Comparison of ENCODE assay signal across 16 cellular contexts in genomic region chr1:96387785-96388184, GRCh38.
"Had no signal": no experiment of that assay in that cellular context is flagged by ENCODE, and none has a peak within 500 bp of the region (broad histone marks: within the 10 kb centered on the region; RNA-seq: fewer than 3 reads in every experiment).

No MANE protein-coding gene starts in this region.

- DNase-seq: activated CD4-positive, alpha-beta T cell treated with anti-CD3 and anti-CD28 coated beads, Interleukin-2, amount 50 U/mL, for 4 hours; activated CD4-positive, CD25-positive, alpha-beta regulatory T cell treated with anti-CD3 and anti-CD28 coated beads, Interleukin-2, amount 50 U/mL, for 72 hours; activated naive CD4-positive, alpha-beta T cell treated with anti-CD3 and anti-CD28 coated beads for 36 hours; activated naive CD8-positive, alpha-beta T cell treated with anti-CD3 and anti-CD28 coated beads, Interleukin-2, amount 50 U/mL, for 24 hours; activated T-cell treated with anti-CD3 and anti-CD28 coated beads, Interleukin-2, amount 50 U/mL, for 1 hour; esophagus squamous epithelium; foreskin melanocyte; kidney glomerular epithelial cell; psoas muscle; right lobe of liver; stomach; testis; upper lobe of left lung had no signal

- H3K27me3 ChIP-seq: ascending aorta, breast epithelium, esophagus squamous epithelium, right lobe of liver, stomach, testis, upper lobe of left lung had no signal

- H3K27ac ChIP-seq: ascending aorta, breast epithelium, esophagus squamous epithelium, psoas muscle, right lobe of liver, stomach, testis, upper lobe of left lung had no signal

- H3K4me3 ChIP-seq: ascending aorta, breast epithelium, esophagus squamous epithelium, psoas muscle, right lobe of liver, smooth muscle cell, stomach, testis, upper lobe of left lung had no signal

- H3K36me3 ChIP-seq: ascending aorta, breast epithelium, esophagus squamous epithelium, right lobe of liver, stomach, upper lobe of left lung had no signal

- H3K4me2 ChIP-seq: smooth muscle cell had no signal

- H3K9me3 ChIP-seq: ascending aorta, psoas muscle, right lobe of liver, testis, upper lobe of left lung had no signal

- H3K4me1 ChIP-seq: ascending aorta, breast epithelium, psoas muscle, right lobe of liver, stomach, testis, upper lobe of left lung had no signal

- ATAC-seq: activated naive CD8-positive, alpha-beta T cell treated with anti-CD3 and anti-CD28 coated beads, Interleukin-2, amount 50 U/mL, for 24 hours; psoas muscle; right lobe of liver had no signal
